8 cellular contexts compared by ENCODE assay signal in the genomic region with DNA sequence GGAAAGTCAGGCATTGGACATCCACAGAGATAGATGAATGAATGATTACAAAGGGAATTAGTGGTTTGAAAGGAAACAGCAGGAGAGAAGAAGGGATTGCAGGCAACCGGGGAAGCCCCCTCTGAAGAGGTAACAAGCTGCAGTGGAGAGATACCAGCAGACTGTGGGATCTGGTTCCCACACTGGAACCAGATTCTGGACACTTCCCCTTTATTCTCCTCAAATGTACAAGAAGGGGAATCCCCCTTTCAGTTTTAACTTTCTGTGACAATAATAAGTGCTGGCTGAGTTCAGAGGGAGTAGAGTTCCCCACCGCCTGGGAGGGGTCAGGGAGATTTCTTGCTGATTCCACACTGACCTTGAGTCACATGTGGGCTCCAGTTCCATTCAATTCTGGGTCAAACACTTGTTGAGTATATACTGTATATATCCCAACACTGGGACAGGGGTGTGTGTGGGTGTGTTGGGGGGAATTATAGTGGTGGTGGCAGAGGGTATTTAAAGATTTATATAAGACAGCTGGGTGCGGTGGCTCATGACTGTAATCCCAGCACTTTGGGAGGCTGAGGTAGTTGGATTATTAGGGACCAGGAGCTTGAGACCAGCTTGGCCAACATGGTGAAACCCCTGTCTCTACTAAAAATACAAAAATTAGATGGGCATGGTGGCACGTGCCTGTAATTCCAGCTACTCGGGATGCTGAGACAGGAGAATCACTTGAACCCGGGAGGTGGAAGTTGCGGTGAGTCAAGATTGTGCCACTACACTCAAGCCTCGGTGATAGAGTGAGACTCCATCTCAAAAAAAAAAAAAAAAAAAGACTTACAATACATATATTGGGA. TPM values are rescaled to one million over a fixed set of nuclear protein-coding genes. Genes with fewer than 3 reads are reported as not detected.
DNase-seq lines count a peak whose midpoint lies in the region; ATAC-seq, FAIRE-seq and TF ChIP-seq lines count a peak whose summit lies in the region.

No MANE protein-coding gene starts in this region.

- H3K27me3 ChIP-seq in ectodermal cell (ENCODE audit: control insufficient read depth, insufficient read depth, low read length, poor library complexity, severe bottlenecking), result no peaks in the 10 kb centered on the region
- H3K27me3 ChIP-seq in sigmoid colon, result no peaks in the 10 kb centered on the region

- no peak for TF ChIP-seq CTCF in sigmoid colon (IDR thresholded peaks at IDR 0.05)

- no peak overlapping the region for H3K4me3 ChIP-seq in ectodermal cell (ENCODE audit: insufficient read depth, low read depth, low read length)
- no peak overlapping the region for H3K4me3 ChIP-seq in sigmoid colon

- no peak for ATAC-seq in GM18519 (IDR thresholded peaks at IDR 0.05; ENCODE audit: low FRiP score, unreplicated experiment)
- ATAC-seq in GM18511 (IDR thresholded peaks at IDR 0.05; ENCODE audit: unreplicated experiment), result no peak

- peak; percentile 38 for DNase-seq in GM12892 (ENCODE audit: insufficient read length)
- DNase-seq in NAMALWA (ENCODE audit: low spot score), result peak; percentile 43
- DNase-seq in sigmoid colon, result peak; percentile 73
- no peak for DNase-seq in NK-92 (lab: John Stamatoyannopoulos, UW; ENCODE audit: unreplicated experiment)
- no peak for DNase-seq in cerebellum (ENCODE audit: low spot score)

- no peak for TF ChIP-seq EP300 in sigmoid colon (IDR thresholded peaks at IDR 0.05)

- TF ChIP-seq POLR2A in GM12892 (IDR thresholded peaks at IDR 0.05; ENCODE audit: low read depth, low read length), result no peak
- TF ChIP-seq POLR2A in sigmoid colon (IDR thresholded peaks at IDR 0.05), result no peak

- 76 to 79% methylated on average over 7 to 8 of the region's 8 CpGs for WGBS in ectodermal cell, 2 experiments
- 74 to 77% methylated on average over 8 of the region's 8 CpGs for WGBS in sigmoid colon, 2 donors

- H3K27ac ChIP-seq in ectodermal cell (ENCODE audit: insufficient read depth, low read depth, low read length, poor library complexity, severe bottlenecking) (peak overlapping the region; percentile 36), sigmoid colon (peak overlapping the region; percentile 89 to 95 (median 91))

- H3K36me3 ChIP-seq in ectodermal cell (ENCODE audit: control insufficient read depth, insufficient read depth, low read length), result no peaks in the 10 kb centered on the region
- no peaks in the 10 kb centered on the region for H3K36me3 ChIP-seq in sigmoid colon

- peaks cover 47% of the 10 kb centered on the region for H3K4me1 ChIP-seq in ectodermal cell (ENCODE audit: control insufficient read depth, insufficient read depth, low read length)
- H3K4me1 ChIP-seq in sigmoid colon, result peaks cover 0 to 86% (median 83%) of the 10 kb centered on the region in 4 donors

- FAIRE-seq in GM12892 (lab: Jason Lieb, UNC), result peak; percentile 72

- intact Hi-C loops in sigmoid colon (cut with DNase I), result loop anchor here (5.0 kb wide), 1 partner anchor 40 kb away; a partner anchor contains a TSS

- H3K9me3 ChIP-seq in ectodermal cell (ENCODE audit: control insufficient read depth, low read length) (no peaks in the 10 kb centered on the region), sigmoid colon (no peaks in the 10 kb centered on the region)

RNA-seq across cellular contexts. Expression of a gene that starts 16.5 kb away (rescaled TPM):
- 158 TPM for polyA plus RNA-seq in GM12892 (2012; ENCODE audit: missing spikeins)
- polyA plus RNA-seq in ectodermal cell (2013, experiment 1 of 4), result 134 TPM
- 102 TPM for polyA plus RNA-seq in ectodermal cell (2013, experiment 2 of 4)
- 101 TPM for polyA plus RNA-seq in ectodermal cell (2013, experiment 3 of 4)
- polyA plus RNA-seq in ectodermal cell (2013, experiment 4 of 4), result 107 TPM
- total RNA-seq in sigmoid colon, result 100 to 1,000 TPM in 2 of 4 donors, 10 to 100 TPM in 2; 77.2 to 202 (median 133) TPM
- 100 to 1,000 TPM in 1 of 3 donors, 10 to 100 TPM in 2; 71.5 to 413 (median 85.3) TPM for polyA plus RNA-seq in sigmoid colon
- total RNA-seq in cerebellum, result 60.5 TPM

RNA-seq across cellular contexts. Expression of a gene that starts 41.2 kb away (rescaled TPM):
- polyA plus RNA-seq in GM12892 (2012; ENCODE audit: missing spikeins), result 55.1 TPM
- polyA plus RNA-seq in ectodermal cell (2013, experiment 1 of 4), result 48.7 TPM
- polyA plus RNA-seq in ectodermal cell (2013, experiment 2 of 4), result 51.9 TPM
- polyA plus RNA-seq in ectodermal cell (2013, experiment 3 of 4), result 37.1 TPM
- polyA plus RNA-seq in ectodermal cell (2013, experiment 4 of 4), result 40.4 TPM
- total RNA-seq in sigmoid colon (10 to 100 TPM; 21.0 to 53.7 (median 37.1) TPM), cerebellum (35.2 TPM)
- polyA plus RNA-seq in sigmoid colon, result 10 to 100 TPM; 15.3 to 21.5 (median 15.6) TPM

RNA-seq across cellular contexts. Expression of a gene that starts 41.5 kb away (rescaled TPM):
- 146 TPM for polyA plus RNA-seq in GM12892 (2012; ENCODE audit: missing spikeins)
- 101 TPM for polyA plus RNA-seq in ectodermal cell (2013, experiment 1 of 4)
- polyA plus RNA-seq in ectodermal cell (2013, experiment 2 of 4), result 107 TPM
- 86.1 TPM for polyA plus RNA-seq in ectodermal cell (2013, experiment 3 of 4)
- polyA plus RNA-seq in ectodermal cell (2013, experiment 4 of 4), result 102 TPM
- total RNA-seq in sigmoid colon (100 to 1,000 TPM in 3 of 4 donors, 10 to 100 TPM in 1; 80.0 to 228 (median 157) TPM), cerebellum (37.3 TPM)
- polyA plus RNA-seq in sigmoid colon, result 100 to 1,000 TPM; 107 to 203 (median 198) TPM

Comparison
In these comparisons a context has a peak if more than half of its experiments do, and no peak if none do; other contexts are left out.
1. DNase-seq: peak in GM12892 (single experiment), NAMALWA (single experiment) and sigmoid colon (single experiment); none in NK-92 (single experiment) and cerebellum (single experiment).